Comparison of ENCODE assay signal across 1 cellular context in the genomic region with DNA sequence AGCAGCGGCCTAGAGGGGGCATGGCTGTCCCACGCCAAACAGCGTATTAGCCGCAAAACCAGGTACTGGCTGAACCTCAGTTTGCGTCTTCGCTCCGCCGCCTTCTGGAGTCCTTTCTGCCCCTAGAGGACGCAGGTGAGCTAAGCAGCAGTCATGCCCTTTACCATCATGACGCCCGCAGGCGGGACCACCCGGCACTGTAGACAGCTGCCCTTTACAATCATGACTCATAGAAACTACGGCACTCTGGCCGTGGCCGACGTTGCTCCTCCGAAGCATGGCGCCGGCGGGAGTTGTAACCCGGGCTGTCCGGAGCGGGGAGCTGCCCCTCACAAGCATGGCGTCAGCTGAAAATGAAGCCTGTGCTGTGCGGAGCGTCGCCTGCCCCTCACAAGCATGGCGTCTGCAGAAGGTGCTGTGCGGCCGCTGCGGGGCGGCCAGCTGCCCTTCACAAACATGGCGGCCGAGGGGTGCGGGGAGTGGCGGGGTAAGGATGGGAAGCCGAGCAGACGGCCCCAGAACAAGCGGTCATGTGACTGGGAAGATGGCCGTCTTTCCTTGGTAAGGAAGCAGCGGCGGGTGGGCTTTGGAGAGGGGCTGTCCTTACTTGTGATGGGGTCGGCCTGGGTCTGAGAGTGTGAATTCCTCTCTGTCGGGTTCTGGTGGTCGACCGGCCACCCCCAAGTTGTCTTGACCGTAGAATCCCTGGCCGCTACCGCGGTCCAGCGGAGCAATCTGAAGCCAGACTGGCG.
A peak's percentile ranks its signal among the peaks of the same experiment; 100 is the strongest.
TF ChIP-seq lines count a peak whose summit lies in the region.

A gene with protein sequence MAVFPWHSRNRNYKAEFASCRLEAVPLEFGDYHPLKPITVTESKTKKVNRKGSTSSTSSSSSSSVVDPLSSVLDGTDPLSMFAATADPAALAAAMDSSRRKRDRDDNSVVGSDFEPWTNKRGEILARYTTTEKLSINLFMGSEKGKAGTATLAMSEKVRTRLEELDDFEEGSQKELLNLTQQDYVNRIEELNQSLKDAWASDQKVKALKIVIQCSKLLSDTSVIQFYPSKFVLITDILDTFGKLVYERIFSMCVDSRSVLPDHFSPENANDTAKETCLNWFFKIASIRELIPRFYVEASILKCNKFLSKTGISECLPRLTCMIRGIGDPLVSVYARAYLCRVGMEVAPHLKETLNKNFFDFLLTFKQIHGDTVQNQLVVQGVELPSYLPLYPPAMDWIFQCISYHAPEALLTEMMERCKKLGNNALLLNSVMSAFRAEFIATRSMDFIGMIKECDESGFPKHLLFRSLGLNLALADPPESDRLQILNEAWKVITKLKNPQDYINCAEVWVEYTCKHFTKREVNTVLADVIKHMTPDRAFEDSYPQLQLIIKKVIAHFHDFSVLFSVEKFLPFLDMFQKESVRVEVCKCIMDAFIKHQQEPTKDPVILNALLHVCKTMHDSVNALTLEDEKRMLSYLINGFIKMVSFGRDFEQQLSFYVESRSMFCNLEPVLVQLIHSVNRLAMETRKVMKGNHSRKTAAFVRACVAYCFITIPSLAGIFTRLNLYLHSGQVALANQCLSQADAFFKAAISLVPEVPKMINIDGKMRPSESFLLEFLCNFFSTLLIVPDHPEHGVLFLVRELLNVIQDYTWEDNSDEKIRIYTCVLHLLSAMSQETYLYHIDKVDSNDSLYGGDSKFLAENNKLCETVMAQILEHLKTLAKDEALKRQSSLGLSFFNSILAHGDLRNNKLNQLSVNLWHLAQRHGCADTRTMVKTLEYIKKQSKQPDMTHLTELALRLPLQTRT (plus strand): TSS at position 518 of the 752 bp plus-strand sequence. CDS start 27 bp downstream, at position 545.

TF ChIP-seq in SK-N-SH, 30 proteins besides CTCF, POLR2A, EP300 and RAD21 (continued from another document):
- TF ChIP-seq RCOR1 (IDR thresholded peaks at IDR 0.05; ENCODE audit: low read length) = no peak
- TF ChIP-seq MXI1 (IDR thresholded peaks at IDR 0.05; ENCODE audit: low read depth, low read length) = peak; percentile 87
- TF ChIP-seq, protein P1, sequence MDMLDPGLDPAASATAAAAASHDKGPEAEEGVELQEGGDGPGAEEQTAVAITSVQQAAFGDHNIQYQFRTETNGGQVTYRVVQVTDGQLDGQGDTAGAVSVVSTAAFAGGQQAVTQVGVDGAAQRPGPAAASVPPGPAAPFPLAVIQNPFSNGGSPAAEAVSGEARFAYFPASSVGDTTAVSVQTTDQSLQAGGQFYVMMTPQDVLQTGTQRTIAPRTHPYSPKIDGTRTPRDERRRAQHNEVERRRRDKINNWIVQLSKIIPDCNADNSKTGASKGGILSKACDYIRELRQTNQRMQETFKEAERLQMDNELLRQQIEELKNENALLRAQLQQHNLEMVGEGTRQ (IDR thresholded peaks at IDR 0.05; ENCODE audit: borderline replicate concordance, low read depth, low read length) = peak; percentile 64
- TF ChIP-seq TEAD4 (IDR thresholded peaks at IDR 0.05; ENCODE audit: borderline replicate concordance, insufficient read depth) = no peak
- peak; percentile 54; the same call in 1 of the 2 replicates for TF ChIP-seq GABPA (IDR thresholded peaks at IDR 0.05; ENCODE audit: low read depth)
- TF ChIP-seq FOXM1 (IDR thresholded peaks at IDR 0.05; ENCODE audit: low read depth) = no peak
- TF ChIP-seq TAF1 (IDR thresholded peaks at IDR 0.05; ENCODE audit: borderline replicate concordance, low read depth, low read length) = peak; percentile 90
- TF ChIP-seq NFIC (IDR thresholded peaks at IDR 0.05; ENCODE audit: borderline replicate concordance) = no peak
- TF ChIP-seq JUND (IDR thresholded peaks at IDR 0.05) = peak; percentile 66
- TF ChIP-seq NRF1 (IDR thresholded peaks at IDR 0.05; ENCODE audit: low read depth, low read length) = no peak
- TF ChIP-seq FOSL2 (IDR thresholded peaks at IDR 0.05; ENCODE audit: borderline replicate concordance, low read depth) = peak; percentile 74; the same call in 1 of the 2 replicates
- no peak for TF ChIP-seq RFX5 (IDR thresholded peaks at IDR 0.05; ENCODE audit: low read length)
- no peak for TF ChIP-seq MEF2A (IDR thresholded peaks at IDR 0.05; ENCODE audit: borderline replicate concordance, low read depth)
- peak; percentile 90 for TF ChIP-seq CHD2 (IDR thresholded peaks at IDR 0.05; ENCODE audit: low read length, partially characterized antibody)
- TF ChIP-seq ELF1 (IDR thresholded peaks at IDR 0.05) = peak; percentile 63; the same call in 1 of the 2 replicates
- TF ChIP-seq, protein P2, sequence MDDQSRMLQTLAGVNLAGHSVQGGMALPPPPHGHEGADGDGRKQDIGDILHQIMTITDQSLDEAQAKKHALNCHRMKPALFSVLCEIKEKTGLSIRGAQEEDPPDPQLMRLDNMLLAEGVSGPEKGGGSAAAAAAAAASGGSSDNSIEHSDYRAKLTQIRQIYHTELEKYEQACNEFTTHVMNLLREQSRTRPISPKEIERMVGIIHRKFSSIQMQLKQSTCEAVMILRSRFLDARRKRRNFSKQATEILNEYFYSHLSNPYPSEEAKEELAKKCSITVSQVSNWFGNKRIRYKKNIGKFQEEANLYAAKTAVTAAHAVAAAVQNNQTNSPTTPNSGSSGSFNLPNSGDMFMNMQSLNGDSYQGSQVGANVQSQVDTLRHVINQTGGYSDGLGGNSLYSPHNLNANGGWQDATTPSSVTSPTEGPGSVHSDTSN (IDR thresholded peaks at IDR 0.05) = peak; percentile 64
- TF ChIP-seq SIN3A (IDR thresholded peaks at IDR 0.05; ENCODE audit: borderline replicate concordance, low read depth, low read length) = peak; percentile 73; the same call in 1 of the 2 replicates
- TF ChIP-seq, protein P3, sequence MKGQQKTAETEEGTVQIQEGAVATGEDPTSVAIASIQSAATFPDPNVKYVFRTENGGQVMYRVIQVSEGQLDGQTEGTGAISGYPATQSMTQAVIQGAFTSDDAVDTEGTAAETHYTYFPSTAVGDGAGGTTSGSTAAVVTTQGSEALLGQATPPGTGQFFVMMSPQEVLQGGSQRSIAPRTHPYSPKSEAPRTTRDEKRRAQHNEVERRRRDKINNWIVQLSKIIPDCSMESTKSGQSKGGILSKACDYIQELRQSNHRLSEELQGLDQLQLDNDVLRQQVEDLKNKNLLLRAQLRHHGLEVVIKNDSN (IDR thresholded peaks at IDR 0.05; ENCODE audit: borderline replicate concordance, low read depth) = peak; percentile 93
- no peak for TF ChIP-seq RXRA (IDR thresholded peaks at IDR 0.05; ENCODE audit: borderline replicate concordance, low read depth)
- TF ChIP-seq, protein P4, sequence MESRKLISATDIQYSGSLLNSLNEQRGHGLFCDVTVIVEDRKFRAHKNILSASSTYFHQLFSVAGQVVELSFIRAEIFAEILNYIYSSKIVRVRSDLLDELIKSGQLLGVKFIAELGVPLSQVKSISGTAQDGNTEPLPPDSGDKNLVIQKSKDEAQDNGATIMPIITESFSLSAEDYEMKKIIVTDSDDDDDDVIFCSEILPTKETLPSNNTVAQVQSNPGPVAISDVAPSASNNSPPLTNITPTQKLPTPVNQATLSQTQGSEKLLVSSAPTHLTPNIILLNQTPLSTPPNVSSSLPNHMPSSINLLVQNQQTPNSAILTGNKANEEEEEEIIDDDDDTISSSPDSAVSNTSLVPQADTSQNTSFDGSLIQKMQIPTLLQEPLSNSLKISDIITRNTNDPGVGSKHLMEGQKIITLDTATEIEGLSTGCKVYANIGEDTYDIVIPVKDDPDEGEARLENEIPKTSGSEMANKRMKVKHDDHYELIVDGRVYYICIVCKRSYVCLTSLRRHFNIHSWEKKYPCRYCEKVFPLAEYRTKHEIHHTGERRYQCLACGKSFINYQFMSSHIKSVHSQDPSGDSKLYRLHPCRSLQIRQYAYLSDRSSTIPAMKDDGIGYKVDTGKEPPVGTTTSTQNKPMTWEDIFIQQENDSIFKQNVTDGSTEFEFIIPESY (IDR thresholded peaks at IDR 0.05; ENCODE audit: borderline replicate concordance, low read depth) = no peak
- peak; percentile 93 for TF ChIP-seq POLR2AphosphoS5 (IDR thresholded peaks at IDR 0.05; ENCODE audit: low read depth, low read length)
- no peak for TF ChIP-seq GATA2 (CRISPR knock-in tag; IDR thresholded peaks at IDR 0.05)
- TF ChIP-seq, protein P5, sequence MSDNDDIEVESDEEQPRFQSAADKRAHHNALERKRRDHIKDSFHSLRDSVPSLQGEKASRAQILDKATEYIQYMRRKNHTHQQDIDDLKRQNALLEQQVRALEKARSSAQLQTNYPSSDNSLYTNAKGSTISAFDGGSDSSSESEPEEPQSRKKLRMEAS (IDR thresholded peaks at IDR 0.05; ENCODE audit: low read depth) = peak; percentile 93
- no peak; the same call in 1 of the 2 replicates for TF ChIP-seq SMC3 (IDR thresholded peaks at IDR 0.05; ENCODE audit: low read depth, low read length)
- no peak for TF ChIP-seq FOXJ3 (CRISPR knock-in tag; IDR thresholded peaks at IDR 0.05)
- TF ChIP-seq, protein P6, sequence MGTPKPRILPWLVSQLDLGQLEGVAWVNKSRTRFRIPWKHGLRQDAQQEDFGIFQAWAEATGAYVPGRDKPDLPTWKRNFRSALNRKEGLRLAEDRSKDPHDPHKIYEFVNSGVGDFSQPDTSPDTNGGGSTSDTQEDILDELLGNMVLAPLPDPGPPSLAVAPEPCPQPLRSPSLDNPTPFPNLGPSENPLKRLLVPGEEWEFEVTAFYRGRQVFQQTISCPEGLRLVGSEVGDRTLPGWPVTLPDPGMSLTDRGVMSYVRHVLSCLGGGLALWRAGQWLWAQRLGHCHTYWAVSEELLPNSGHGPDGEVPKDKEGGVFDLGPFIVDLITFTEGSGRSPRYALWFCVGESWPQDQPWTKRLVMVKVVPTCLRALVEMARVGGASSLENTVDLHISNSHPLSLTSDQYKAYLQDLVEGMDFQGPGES (IDR thresholded peaks at IDR 0.05; ENCODE audit: low read depth, low read length) = no peak
- TF ChIP-seq TCF12 (IDR thresholded peaks at IDR 0.05) = peak; percentile 47; the same call in 1 of the 2 replicates
